In the genomic region with DNA sequence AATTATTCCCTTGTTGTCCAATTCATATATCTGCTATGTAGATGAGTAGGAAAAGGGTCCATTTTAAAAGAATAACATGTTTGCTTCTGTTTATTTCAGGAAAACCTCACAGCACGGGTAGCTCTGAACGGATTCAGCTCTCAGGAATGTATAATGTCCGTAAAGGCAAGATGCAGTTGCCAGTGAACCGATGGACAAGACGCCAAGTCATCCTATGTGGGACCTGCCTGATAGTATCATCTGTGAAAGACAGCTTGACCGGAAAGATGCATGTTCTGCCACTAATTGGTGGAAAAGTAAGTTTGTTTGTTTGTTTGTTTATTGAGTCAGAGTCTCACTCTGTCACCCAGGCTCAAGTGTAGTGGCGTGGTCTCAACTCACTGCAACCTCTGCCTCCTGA, we compare ENCODE assay signal across 22 cellular contexts.
"Had no signal": no experiment of that assay in that cellular context is flagged by ENCODE, and none has a peak within 500 bp of the region (broad histone marks: within the 10 kb centered on the region; RNA-seq: fewer than 3 reads in every experiment).

No MANE protein-coding gene starts in this region.

- H3K9me3 ChIP-seq: esophagus squamous epithelium, gastroesophageal sphincter, pancreas, psoas muscle, right atrium auricular region, spleen, thoracic aorta had no signal

- H3K4me3 ChIP-seq: coronary artery, esophagus squamous epithelium, gastroesophageal sphincter, pancreas, psoas muscle, right atrium auricular region, spleen, thoracic aorta had no signal

- H3K27me3 ChIP-seq: esophagus squamous epithelium, gastroesophageal sphincter, pancreas, right atrium auricular region, spleen had no signal

- ATAC-seq: activated T-cell treated with anti-CD3 and anti-CD28 coated beads, Interleukin-2, amount 50 U/mL, for 72 hours; gastroesophageal sphincter; left colon; pancreas; psoas muscle had no signal

- H3K27ac ChIP-seq: coronary artery, esophagus squamous epithelium, gastroesophageal sphincter, pancreas, psoas muscle, right atrium auricular region, spleen, thoracic aorta had no signal

- FAIRE-seq: keratinocyte, pancreas had no signal

- H3K36me3 ChIP-seq: pancreas, right atrium auricular region, thoracic aorta had no signal

- DNase-seq: activated CD4-positive, alpha-beta memory T cell treated with anti-CD3 and anti-CD28 coated beads for 36 hours; activated CD4-positive, alpha-beta T cell treated with anti-CD3 and anti-CD28 coated beads for 4 hours; activated CD4-positive, CD25-positive, alpha-beta regulatory T cell; activated effector memory CD4-positive, alpha-beta T cell treated with anti-CD3 and anti-CD28 coated beads, Interleukin-2, amount 50 U/mL, for 16 hours; activated naive CD4-positive, alpha-beta T cell treated with anti-CD3 and anti-CD28 coated beads, Interleukin-2, amount 10 ng/mL, durations not matched to agents 7 days and 5 days; activated T-cell treated with anti-CD3 and anti-CD28 coated beads, Interleukin-2, amount 50 U/mL, for 72 hours; endodermal cell; esophagus squamous epithelium; head of caudate nucleus; left colon; nephron progenitor cell; pancreas; psoas muscle; spleen; stimulated activated CD4-positive, alpha-beta T cell treated with anti-CD3 and anti-CD28 coated beads, Interleukin-4, amount 100 ng/mL, for 1 hour; stimulated activated naive CD4-positive, alpha-beta T cell treated with Interleukin-2 at 50 U/mL for 16 hours; T-helper 1 cell had no signal
